In the genomic region with DNA sequence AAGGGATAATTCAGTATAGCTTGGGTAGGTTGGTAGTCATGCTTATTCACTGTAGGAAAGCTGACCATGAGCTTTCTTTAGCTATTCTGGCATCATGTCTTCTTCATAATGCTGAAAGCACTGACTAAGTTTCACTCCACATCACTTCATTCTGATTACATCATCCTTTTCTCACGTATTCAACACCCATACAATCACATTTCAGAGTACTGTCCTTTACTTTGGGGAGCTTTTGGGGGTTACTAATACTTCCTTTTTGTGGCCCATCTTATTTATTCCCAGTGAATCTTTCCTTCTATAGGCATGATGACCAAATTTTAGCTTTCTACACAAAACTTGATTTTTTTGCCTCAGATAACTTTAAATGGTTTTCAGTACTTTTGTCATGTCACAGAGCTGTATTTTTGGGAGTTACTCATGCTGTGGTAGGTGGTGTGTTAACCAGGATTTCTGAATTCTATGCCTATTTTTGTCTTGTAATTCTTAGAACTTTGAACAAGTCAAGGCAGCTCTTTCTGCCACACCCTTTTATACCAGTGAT, we compare ENCODE assay signal across 12 cellular contexts. TPM values are rescaled to one million over a fixed set of nuclear protein-coding genes. Genes with fewer than 3 reads are reported as not detected.
A peak's percentile ranks its signal among the peaks of the same experiment; 100 is the strongest.
DNase-seq lines count a peak whose midpoint lies in the region; ATAC-seq and TF ChIP-seq lines count a peak whose summit lies in the region.
"Had no signal": no experiment of that assay in that cellular context is flagged by ENCODE, and none has a peak within 500 bp of the region (broad histone marks: within the 10 kb centered on the region; RNA-seq: fewer than 3 reads in every experiment).

No MANE protein-coding gene starts in this region.

- no peaks in the 10 kb centered on the region for H3K9me3 Mint-ChIP-seq in endodermal cell
- H3K9me3 Mint-ChIP-seq in stimulated activated naive B cell treated with anti-CD40 and anti-IgM and Interleukin-4, amounts not matched to agents 10 μg/mL and 1 μg/mL and 100 μg/mL, for 72 hours: no peaks in the 10 kb centered on the region
- H3K9me3 Mint-ChIP-seq: naive B cell had no signal

- 0 out of 2 replicates have a peak, but pooled peaks cover 6% of the 10 kb centered on the region for H4K20me1 ChIP-seq in PC-9 (ENCODE audit: insufficient read depth)

- peaks cover 12% of the 10 kb centered on the region for H3K4me1 Mint-ChIP-seq in endodermal cell
- peaks cover 2 to 8% of the 10 kb centered on the region in 2 donors for H3K4me1 Mint-ChIP-seq in stimulated activated naive B cell treated with anti-CD40 and anti-IgM and Interleukin-4, amounts not matched to agents 10 μg/mL and 1 μg/mL and 100 μg/mL, for 72 hours
- H3K4me1 Mint-ChIP-seq: naive B cell had no signal

- no peak for TF ChIP-seq CTCF in PC-9 (conservative IDR thresholded peaks at IDR 0.05)
- no peak for TF ChIP-seq CTCF in endodermal cell (conservative IDR thresholded peaks at IDR 0.05)

- H3K27me3 Mint-ChIP-seq in endodermal cell (ENCODE audit: insufficient read depth): no peaks in the 10 kb centered on the region
- no peaks in the 10 kb centered on the region for H3K27me3 Mint-ChIP-seq in stimulated activated naive B cell treated with anti-CD40 and anti-IgM and Interleukin-4, amounts not matched to agents 10 μg/mL and 1 μg/mL and 100 μg/mL, for 72 hours
- H3K27me3 Mint-ChIP-seq: naive B cell had no signal

- H3K4me1 ChIP-seq in PC-9 (replicated peaks; ENCODE audit: insufficient read depth) (no peaks in the 10 kb centered on the region), endodermal cell (ENCODE audit: control insufficient read depth, insufficient read depth, low read length) (peaks cover 5% of the 10 kb centered on the region)
- H3K4me1 ChIP-seq: heart left ventricle had no signal

- no TSS peak for BruUV-seq in PC-9 (replicated peaks; lab: Mats Ljungman, UMichigan)

- no peak overlapping the region for H3K4me2 ChIP-seq in PC-9

- no peaks in the 10 kb centered on the region for H3K79me2 ChIP-seq in PC-9 (ENCODE audit: low read depth)

- 55 to 67% methylated on average over 1 of the region's 1 CpG for WGBS in endodermal cell (ENCODE audit: insufficient coverage in 1 of 2, insufficient read length in 1 of 2), 2 experiments

- H3K27me3 ChIP-seq in PC-9 (ENCODE audit: insufficient read depth, low read depth) (no peaks in the 10 kb centered on the region), endodermal cell (ENCODE audit: control insufficient read depth, insufficient read depth, low read length, poor library complexity, severe bottlenecking) (no peaks in the 10 kb centered on the region)
- H3K27me3 ChIP-seq: heart left ventricle had no signal

- H3K27ac ChIP-seq in PC-9 (peak overlapping the region; percentile 49), endodermal cell (ENCODE audit: low read depth, low read length) (no peak overlapping the region)
- H3K27ac ChIP-seq: 22Rv1, heart left ventricle had no signal

- H3K36me3 Mint-ChIP-seq in endodermal cell (ENCODE audit: low read depth): peaks cover 72% of the 10 kb centered on the region
- peaks cover 25 to 27% of the 10 kb centered on the region in 2 donors for H3K36me3 Mint-ChIP-seq in stimulated activated naive B cell treated with anti-CD40 and anti-IgM and Interleukin-4, amounts not matched to agents 10 μg/mL and 1 μg/mL and 100 μg/mL, for 72 hours

- H3K4me3 Mint-ChIP-seq in endodermal cell: no peak overlapping the region
- H3K4me3 Mint-ChIP-seq in stimulated activated naive B cell treated with anti-CD40 and anti-IgM and Interleukin-4, amounts not matched to agents 10 μg/mL and 1 μg/mL and 100 μg/mL, for 72 hours: no peak overlapping the region
- H3K4me3 Mint-ChIP-seq: naive B cell had no signal

- no peak overlapping the region for H2AFZ ChIP-seq in PC-9

- H3K36me3 ChIP-seq in PC-9 (ENCODE audit: low read depth): peaks cover 28% of the 10 kb centered on the region
- peaks cover 64% of the 10 kb centered on the region for H3K36me3 ChIP-seq in endodermal cell (ENCODE audit: control insufficient read depth, insufficient read depth, low read length)

- peaks cover 6% of the 10 kb centered on the region; the same call in 1 of the 2 replicates for H3F3A ChIP-seq in PC-9 (ENCODE audit: insufficient read depth, low read depth)

- CTCF ChIA-PET in PC-9 (lab: Charles Lee): no interaction called here

- peak; percentile 34 for DNase-seq in SIG-M5 treated with dmso at 0.1 percent for 504 hours (lab: John Stamatoyannopoulos, UW; ENCODE audit: unreplicated experiment)
- DNase-seq in SIG-M5 (lab: John Stamatoyannopoulos, UW): no peak
- DNase-seq in PC-9: no peak
- DNase-seq in endodermal cell: no peak
- no peak for DNase-seq in stimulated activated naive B cell treated with anti-CD40 and anti-IgM and Interleukin-4, amounts not matched to agents 10 μg/mL and 1 μg/mL and 100 μg/mL, for 72 hours
- no peak for DNase-seq in stimulated activated CD4-positive, alpha-beta T cell treated with anti-CD3 and anti-CD28 coated beads, Interleukin-4, amount 100 ng/mL, for 1 hour
- DNase-seq in activated effector memory CD4-positive, alpha-beta T cell treated with Interleukin-2 at 50 U/mL for 16 hours: no peak
- DNase-seq in DMS153 treated with DMSO at 0.1 percent for 48 hours (lab: John Stamatoyannopoulos, UW; ENCODE audit: unreplicated experiment): no peak
- DNase-seq: heart left ventricle, naive B cell had no signal

- no peak overlapping the region for H3K4me3 ChIP-seq in PC-9
- H3K4me3 ChIP-seq in endodermal cell (ENCODE audit: low read length): no peak overlapping the region
- H3K4me3 ChIP-seq: heart left ventricle had no signal

- POLR2A ChIA-PET in PC-9 (lab: Charles Lee; ENCODE audit: unreplicated experiment): no interaction called here

- H3K9me3 ChIP-seq in PC-9 (ENCODE audit: insufficient read depth, low read depth) (no peaks in the 10 kb centered on the region), endodermal cell (ENCODE audit: control insufficient read depth, low read length) (no peaks in the 10 kb centered on the region)
- H3K9me3 ChIP-seq: heart left ventricle had no signal

- no peak for ATAC-seq in stimulated activated naive B cell treated with anti-CD40 and anti-IgM and Interleukin-4, amounts not matched to agents 10 μg/mL and 1 μg/mL and 100 μg/mL, for 72 hours (replicated peaks)
- ATAC-seq: heart left ventricle had no signal

- no peak overlapping the region for H3K9ac ChIP-seq in endodermal cell (ENCODE audit: extremely low read depth, low read length, poor library complexity, severe bottlenecking)

- intact Hi-C loops in PC-9 (cut with micrococcal nuclease; ENCODE audit: unreplicated experiment): no loop called here

- no peaks in the 10 kb centered on the region for H3K9me2 ChIP-seq in PC-9 (ENCODE audit: insufficient read depth)

- H3K27ac Mint-ChIP-seq in endodermal cell: peak overlapping the region; percentile 4
- H3K27ac Mint-ChIP-seq in stimulated activated naive B cell treated with anti-CD40 and anti-IgM and Interleukin-4, amounts not matched to agents 10 μg/mL and 1 μg/mL and 100 μg/mL, for 72 hours: peak overlapping the region; percentile 3

RNA-seq across cellular contexts. Expression of a gene that starts 23.4 kb away (rescaled TPM):
- total RNA-seq in PC-9 (2021) (24.6 and 25.2 TPM in 2 replicates), endodermal cell (10 to 100 TPM; 26.9 to 31.6 TPM)
- polyA plus RNA-seq in endodermal cell (2013, experiment 1 of 2): 21.1 TPM
- polyA plus RNA-seq in endodermal cell (2013, experiment 2 of 2): 18.1 TPM

RNA-seq across cellular contexts. Expression of a gene that starts 23.5 kb away (rescaled TPM):
- total RNA-seq in PC-9 (2021) (125 and 185 TPM in 2 replicates), endodermal cell (10 to 100 TPM; 66.7 to 68.6 TPM)
- 57.3 TPM for polyA plus RNA-seq in endodermal cell (2013, experiment 1 of 2)
- 57.2 TPM for polyA plus RNA-seq in endodermal cell (2013, experiment 2 of 2)

RNA-seq across cellular contexts. Expression of a gene that starts 54.3 kb away (rescaled TPM):
- total RNA-seq in PC-9 (2021): not detected in 2 replicates
- not detected for total RNA-seq in endodermal cell
- polyA plus RNA-seq in endodermal cell (2013, experiment 1 of 2): not detected
- not detected for polyA plus RNA-seq in endodermal cell (2013, experiment 2 of 2)
- total RNA-seq: heart left ventricle; T-helper 2 cell treated with Interferon-gamma antibody and Interleukin-4, amounts not matched to agents 100 ng/mL and 5 ng/mL, for 36 hours had no signal
- polyA plus RNA-seq: heart left ventricle had no signal

RNA-seq across cellular contexts. Expression of a gene that starts 59.6 kb away (rescaled TPM):
- 17.1 and 23.3 TPM in 2 replicates for total RNA-seq in PC-9 (2021)
- 10 to 100 TPM; 17.0 to 22.8 TPM for total RNA-seq in endodermal cell
- 20.9 TPM for polyA plus RNA-seq in endodermal cell (2013, experiment 1 of 2)
- polyA plus RNA-seq in endodermal cell (2013, experiment 2 of 2): 22.2 TPM
